14 cellular contexts compared by ENCODE assay signal in the genomic region with DNA sequence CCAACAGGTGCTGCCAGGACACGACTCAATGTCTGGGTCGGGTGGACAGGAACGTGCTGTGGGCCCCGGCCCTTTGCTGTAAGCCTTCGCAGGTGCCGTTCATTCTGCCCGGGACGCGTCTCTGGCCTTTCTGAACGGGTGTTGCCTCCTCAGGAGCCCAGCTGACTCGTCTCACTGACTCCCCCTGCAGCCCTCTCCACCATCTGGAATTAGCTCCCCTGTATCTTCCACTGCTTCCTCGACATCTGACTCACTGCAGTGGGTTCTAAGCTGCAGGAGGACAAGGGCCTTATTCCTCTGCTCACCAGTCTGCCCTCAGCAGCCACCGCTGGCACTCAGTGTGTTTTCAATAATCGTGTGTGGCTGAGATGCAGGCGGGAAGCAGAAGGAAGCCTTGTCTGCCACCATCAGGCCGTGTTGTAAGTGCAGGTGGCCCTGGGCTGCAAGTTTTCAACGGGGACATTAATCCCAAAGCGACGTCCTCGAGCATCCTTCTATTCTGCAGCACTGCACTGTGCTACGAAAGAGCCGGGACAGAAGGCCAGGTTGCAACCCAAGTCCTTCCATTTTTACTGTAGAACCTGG.
DNase-seq lines count a peak whose midpoint lies in the region; ATAC-seq and TF ChIP-seq lines count a peak whose summit lies in the region.
"Had no signal": no experiment of that assay in that cellular context is flagged by ENCODE, and none has a peak within 500 bp of the region (broad histone marks: within the 10 kb centered on the region; RNA-seq: fewer than 3 reads in every experiment).

No MANE protein-coding gene starts in this region.

- peaks cover 17% of the 10 kb centered on the region for H3K4me1 ChIP-seq in cardiac muscle cell (ENCODE audit: low read depth)
- no peaks in the 10 kb centered on the region for H3K4me1 ChIP-seq in hepatocyte (ENCODE audit: insufficient read depth)
- H3K4me1 ChIP-seq in tibial artery = peaks cover 0 to 13% (median 1%) of the 10 kb centered on the region in 4 donors
- no peaks in the 10 kb centered on the region for H3K4me1 ChIP-seq in colonic mucosa
- H3K4me1 ChIP-seq: pancreas had no signal

- H3K4me3 ChIP-seq in cardiac muscle cell (no peak overlapping the region), hepatocyte (no peak overlapping the region), tibial artery (no peak overlapping the region), colonic mucosa (no peak overlapping the region)
- H3K4me3 ChIP-seq: GM12878, pancreas had no signal

- H3K9ac ChIP-seq in colonic mucosa (ENCODE audit: low read depth in 2 of 2, low read length in 2 of 2) = no peak overlapping the region

- TF ChIP-seq CTCF in cardiac muscle cell (IDR thresholded peaks at IDR 0.05; ENCODE audit: low read depth, low read length) = no peak
- 0 out of 2 replicates have a peak, but pooled peaks have one; percentile 22 for TF ChIP-seq CTCF in VCaP (conservative IDR thresholded peaks at IDR 0.05)
- peak; percentile 19 for TF ChIP-seq CTCF in hepatocyte (IDR thresholded peaks at IDR 0.05; ENCODE audit: poor library complexity)
- TF ChIP-seq CTCF in tibial artery (IDR thresholded peaks at IDR 0.05) = peak; percentile 18 to 32
- no peak for TF ChIP-seq CTCF in colonic mucosa (IDR thresholded peaks at IDR 0.05)

- peak; percentile 26 to 61 for DNase-seq in cardiac muscle cell (ENCODE audit: low read depth in 1 of 2, low spot score in 1 of 2)
- DNase-seq in Right ventricle myocardium inferior (ENCODE audit: missing footprints) = no peak
- peak; percentile 20 for DNase-seq in hepatocyte (ENCODE audit: low spot score)
- DNase-seq in tibial artery = no peak
- DNase-seq in activated T-cell treated with anti-CD3 and anti-CD28 coated beads, Interleukin-2, amount 50 U/mL, for 1 hour = no peak
- no peak for DNase-seq in hypothalamus (lab: John Stamatoyannopoulos, UW)
- DNase-seq in colonic mucosa = no peak
- DNase-seq: activated CD4-positive, alpha-beta T cell treated with anti-CD3 and anti-CD28 coated beads, Interleukin-2, amount 50 U/mL, for 48 hours; amniotic stem cell; NCI-H187; pancreas; SHP77 had no signal

- H3K27me3 ChIP-seq in cardiac muscle cell (no peaks in the 10 kb centered on the region), hepatocyte (peaks cover 10% of the 10 kb centered on the region), tibial artery (no peaks in the 10 kb centered on the region), colonic mucosa (no peaks in the 10 kb centered on the region)
- H3K27me3 ChIP-seq: pancreas had no signal

- intact Hi-C loops in Right ventricle myocardium inferior (cut with DNase I) (no loop called here), tibial artery (cut with DNase I; ENCODE audit: low total_unique reads) (no loop called here), colonic mucosa (cut with DNase I) (no loop called here)

- H2AFZ ChIP-seq in hepatocyte = no peak overlapping the region

- H3K36me3 ChIP-seq in cardiac muscle cell (no peaks in the 10 kb centered on the region), hepatocyte (replicated peaks; ENCODE audit: insufficient read depth, low read depth) (no peaks in the 10 kb centered on the region), tibial artery (no peaks in the 10 kb centered on the region), colonic mucosa (no peaks in the 10 kb centered on the region)
- H3K36me3 ChIP-seq: pancreas had no signal

- H3K79me2 ChIP-seq in hepatocyte = no peaks in the 10 kb centered on the region

- no peaks in the 10 kb centered on the region for H3K9me3 ChIP-seq in cardiac muscle cell (ENCODE audit: low read depth)
- no peaks in the 10 kb centered on the region for H3K9me3 ChIP-seq in hepatocyte (ENCODE audit: low read depth)
- H3K9me3 ChIP-seq in tibial artery = no peaks in the 10 kb centered on the region
- no peaks in the 10 kb centered on the region for H3K9me3 ChIP-seq in colonic mucosa
- H3K9me3 ChIP-seq: pancreas had no signal

- no peaks in the 10 kb centered on the region for H3K9me2 ChIP-seq in hepatocyte (replicated peaks; ENCODE audit: insufficient read depth)

- H3K4me2 ChIP-seq in hepatocyte = no peak overlapping the region

- H4K20me1 ChIP-seq in hepatocyte (ENCODE audit: insufficient read depth, poor library complexity, severe bottlenecking) = no peaks in the 10 kb centered on the region

- no peak for ATAC-seq in Right ventricle myocardium inferior
- ATAC-seq: GM12878, pancreas had no signal

- 52% methylated on average over 22 of the region's 22 CpGs for WGBS in hepatocyte (ENCODE audit: low lambda C conversion rate, missing lambda C conversion rate)

- H3K27ac ChIP-seq in cardiac muscle cell (peak overlapping the region; percentile 85), VCaP (no peak overlapping the region), hepatocyte (no peak overlapping the region), tibial artery (no peak overlapping the region), colonic mucosa (no peak overlapping the region)
- H3K27ac ChIP-seq: pancreas had no signal

Comparison
In these comparisons a context has a peak if more than half of its experiments do, and no peak if none do; other contexts are left out.
1. DNase-seq: peak in cardiac muscle cell (2 of 2) and hepatocyte (single experiment); none in Right ventricle myocardium inferior (single experiment), tibial artery (0 of 2), activated T-cell treated with anti-CD3 and anti-CD28 coated beads, Interleukin-2, amount 50 U/mL, for 1 hour (single experiment), hypothalamus (0 of 51) and colonic mucosa (single experiment).
2. CTCF ChIP-seq: peak in VCaP (single experiment), hepatocyte (single experiment) and tibial artery (2 of 2); none in cardiac muscle cell (single experiment) and colonic mucosa (single experiment).